ENCODE assay signal across 2 cellular contexts in genomic region chr12:107528731-107529365, GRCh38.
TF ChIP-seq lines count a peak whose summit lies in the region.

No MANE protein-coding gene starts in this region.

TF ChIP-seq in HEK293, 187 proteins besides CTCF, POLR2A, EP300 and RAD21 (continued from another document and continues in another):
- no peak for TF ChIP-seq ZNF610 (tag by site-specific recombination; IDR thresholded peaks at IDR 0.05; ENCODE audit: borderline replicate concordance)
- TF ChIP-seq ZNF785 (tag by site-specific recombination; IDR thresholded peaks at IDR 0.05): 0 out of 2 replicates have a peak, but pooled peaks have one; percentile 22
- TF ChIP-seq PRDM1 (tag by site-specific recombination; IDR thresholded peaks at IDR 0.05): no peak
- no peak for TF ChIP-seq ZNF629 (tag by site-specific recombination; IDR thresholded peaks at IDR 0.05)
- TF ChIP-seq, protein P1, sequence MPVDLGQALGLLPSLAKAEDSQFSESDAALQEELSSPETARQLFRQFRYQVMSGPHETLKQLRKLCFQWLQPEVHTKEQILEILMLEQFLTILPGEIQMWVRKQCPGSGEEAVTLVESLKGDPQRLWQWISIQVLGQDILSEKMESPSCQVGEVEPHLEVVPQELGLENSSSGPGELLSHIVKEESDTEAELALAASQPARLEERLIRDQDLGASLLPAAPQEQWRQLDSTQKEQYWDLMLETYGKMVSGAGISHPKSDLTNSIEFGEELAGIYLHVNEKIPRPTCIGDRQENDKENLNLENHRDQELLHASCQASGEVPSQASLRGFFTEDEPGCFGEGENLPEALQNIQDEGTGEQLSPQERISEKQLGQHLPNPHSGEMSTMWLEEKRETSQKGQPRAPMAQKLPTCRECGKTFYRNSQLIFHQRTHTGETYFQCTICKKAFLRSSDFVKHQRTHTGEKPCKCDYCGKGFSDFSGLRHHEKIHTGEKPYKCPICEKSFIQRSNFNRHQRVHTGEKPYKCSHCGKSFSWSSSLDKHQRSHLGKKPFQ (tag by site-specific recombination; IDR thresholded peaks at IDR 0.05): no peak
- TF ChIP-seq, protein P2, sequence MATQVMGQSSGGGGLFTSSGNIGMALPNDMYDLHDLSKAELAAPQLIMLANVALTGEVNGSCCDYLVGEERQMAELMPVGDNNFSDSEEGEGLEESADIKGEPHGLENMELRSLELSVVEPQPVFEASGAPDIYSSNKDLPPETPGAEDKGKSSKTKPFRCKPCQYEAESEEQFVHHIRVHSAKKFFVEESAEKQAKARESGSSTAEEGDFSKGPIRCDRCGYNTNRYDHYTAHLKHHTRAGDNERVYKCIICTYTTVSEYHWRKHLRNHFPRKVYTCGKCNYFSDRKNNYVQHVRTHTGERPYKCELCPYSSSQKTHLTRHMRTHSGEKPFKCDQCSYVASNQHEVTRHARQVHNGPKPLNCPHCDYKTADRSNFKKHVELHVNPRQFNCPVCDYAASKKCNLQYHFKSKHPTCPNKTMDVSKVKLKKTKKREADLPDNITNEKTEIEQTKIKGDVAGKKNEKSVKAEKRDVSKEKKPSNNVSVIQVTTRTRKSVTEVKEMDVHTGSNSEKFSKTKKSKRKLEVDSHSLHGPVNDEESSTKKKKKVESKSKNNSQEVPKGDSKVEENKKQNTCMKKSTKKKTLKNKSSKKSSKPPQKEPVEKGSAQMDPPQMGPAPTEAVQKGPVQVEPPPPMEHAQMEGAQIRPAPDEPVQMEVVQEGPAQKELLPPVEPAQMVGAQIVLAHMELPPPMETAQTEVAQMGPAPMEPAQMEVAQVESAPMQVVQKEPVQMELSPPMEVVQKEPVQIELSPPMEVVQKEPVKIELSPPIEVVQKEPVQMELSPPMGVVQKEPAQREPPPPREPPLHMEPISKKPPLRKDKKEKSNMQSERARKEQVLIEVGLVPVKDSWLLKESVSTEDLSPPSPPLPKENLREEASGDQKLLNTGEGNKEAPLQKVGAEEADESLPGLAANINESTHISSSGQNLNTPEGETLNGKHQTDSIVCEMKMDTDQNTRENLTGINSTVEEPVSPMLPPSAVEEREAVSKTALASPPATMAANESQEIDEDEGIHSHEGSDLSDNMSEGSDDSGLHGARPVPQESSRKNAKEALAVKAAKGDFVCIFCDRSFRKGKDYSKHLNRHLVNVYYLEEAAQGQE (tag by site-specific recombination; IDR thresholded peaks at IDR 0.05): no peak
- TF ChIP-seq ZNF266 (tag by site-specific recombination; IDR thresholded peaks at IDR 0.05; ENCODE audit: low read depth): no peak
- no peak for TF ChIP-seq PRDM10 (tag by site-specific recombination; IDR thresholded peaks at IDR 0.05)
- TF ChIP-seq ZBTB8A (tag by site-specific recombination; IDR thresholded peaks at IDR 0.05): no peak
- no peak for TF ChIP-seq ZNF221 (tag by site-specific recombination; IDR thresholded peaks at IDR 0.05; ENCODE audit: borderline replicate concordance)
- TF ChIP-seq KLF1 (tag by site-specific recombination; IDR thresholded peaks at IDR 0.05): no peak
- TF ChIP-seq, protein P3, sequence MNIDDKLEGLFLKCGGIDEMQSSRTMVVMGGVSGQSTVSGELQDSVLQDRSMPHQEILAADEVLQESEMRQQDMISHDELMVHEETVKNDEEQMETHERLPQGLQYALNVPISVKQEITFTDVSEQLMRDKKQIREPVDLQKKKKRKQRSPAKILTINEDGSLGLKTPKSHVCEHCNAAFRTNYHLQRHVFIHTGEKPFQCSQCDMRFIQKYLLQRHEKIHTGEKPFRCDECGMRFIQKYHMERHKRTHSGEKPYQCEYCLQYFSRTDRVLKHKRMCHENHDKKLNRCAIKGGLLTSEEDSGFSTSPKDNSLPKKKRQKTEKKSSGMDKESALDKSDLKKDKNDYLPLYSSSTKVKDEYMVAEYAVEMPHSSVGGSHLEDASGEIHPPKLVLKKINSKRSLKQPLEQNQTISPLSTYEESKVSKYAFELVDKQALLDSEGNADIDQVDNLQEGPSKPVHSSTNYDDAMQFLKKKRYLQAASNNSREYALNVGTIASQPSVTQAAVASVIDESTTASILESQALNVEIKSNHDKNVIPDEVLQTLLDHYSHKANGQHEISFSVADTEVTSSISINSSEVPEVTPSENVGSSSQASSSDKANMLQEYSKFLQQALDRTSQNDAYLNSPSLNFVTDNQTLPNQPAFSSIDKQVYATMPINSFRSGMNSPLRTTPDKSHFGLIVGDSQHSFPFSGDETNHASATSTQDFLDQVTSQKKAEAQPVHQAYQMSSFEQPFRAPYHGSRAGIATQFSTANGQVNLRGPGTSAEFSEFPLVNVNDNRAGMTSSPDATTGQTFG (tag by site-specific recombination; IDR thresholded peaks at IDR 0.05; ENCODE audit: borderline replicate concordance): no peak
- TF ChIP-seq OSR2 (tag by site-specific recombination; IDR thresholded peaks at IDR 0.05): no peak

TF ChIP-seq in K562, 482 proteins besides CTCF, POLR2A, EP300 and RAD21 (continued from another document):
- TF ChIP-seq ZNF311 (CRISPR knock-in tag; IDR thresholded peaks at IDR 0.05): no peak
- TF ChIP-seq ZNF324 (CRISPR knock-in tag; IDR thresholded peaks at IDR 0.05): no peak
- peak; percentile 60; the same call in 1 of the 2 replicates for TF ChIP-seq CTBP1 (IDR thresholded peaks at IDR 0.05; ENCODE audit: borderline replicate concordance)
- no peak for TF ChIP-seq CAMTA2 (CRISPR knock-in tag; conservative IDR thresholded peaks at IDR 0.05)
- TF ChIP-seq POLR2G (IDR thresholded peaks at IDR 0.05; ENCODE audit: low read depth, low read length): no peak
- no peak for TF ChIP-seq ZNF224 (CRISPR knock-in tag; IDR thresholded peaks at IDR 0.05)
- TF ChIP-seq EGR1 (conservative IDR thresholded peaks at IDR 0.05): no peak
- TF ChIP-seq TCF7L2 (IDR thresholded peaks at IDR 0.05; ENCODE audit: low read depth, low read length): no peak
- no peak for TF ChIP-seq EWSR1 (IDR thresholded peaks at IDR 0.05; ENCODE audit: borderline replicate concordance, low read depth, partially characterized antibody)
- TF ChIP-seq ZNF766 (CRISPR knock-in tag; conservative IDR thresholded peaks at IDR 0.05): no peak
- no peak for TF ChIP-seq ELK1 (CRISPR knock-in tag; IDR thresholded peaks at IDR 0.05)
- TF ChIP-seq E2F1 (CRISPR knock-in tag; IDR thresholded peaks at IDR 0.05): no peak
- no peak for TF ChIP-seq KAT8 (IDR thresholded peaks at IDR 0.05; ENCODE audit: low read depth)
- TF ChIP-seq EHMT2 (IDR thresholded peaks at IDR 0.05): 0 out of 2 replicates have a peak, but pooled peaks have one; percentile 24
- TF ChIP-seq KDM1A (IDR thresholded peaks at IDR 0.05): peak; percentile 59 to 72
- no peak for TF ChIP-seq CREBBP (IDR thresholded peaks at IDR 0.05; ENCODE audit: low read depth, low read length)
- TF ChIP-seq, protein P4, sequence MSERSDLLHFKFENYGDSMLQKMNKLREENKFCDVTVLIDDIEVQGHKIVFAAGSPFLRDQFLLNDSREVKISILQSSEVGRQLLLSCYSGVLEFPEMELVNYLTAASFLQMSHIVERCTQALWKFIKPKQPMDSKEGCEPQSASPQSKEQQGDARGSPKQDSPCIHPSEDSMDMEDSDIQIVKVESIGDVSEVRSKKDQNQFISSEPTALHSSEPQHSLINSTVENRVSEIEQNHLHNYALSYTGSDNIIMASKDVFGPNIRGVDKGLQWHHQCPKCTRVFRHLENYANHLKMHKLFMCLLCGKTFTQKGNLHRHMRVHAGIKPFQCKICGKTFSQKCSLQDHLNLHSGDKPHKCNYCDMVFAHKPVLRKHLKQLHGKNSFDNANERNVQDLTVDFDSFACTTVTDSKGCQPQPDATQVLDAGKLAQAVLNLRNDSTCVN (CRISPR knock-in tag; IDR thresholded peaks at IDR 0.05): 0 out of 2 replicates have a peak, but pooled peaks have one; percentile 3
- no peak for TF ChIP-seq TRIM24 (IDR thresholded peaks at IDR 0.05)
- TF ChIP-seq ATF1 (CRISPR knock-in tag; IDR thresholded peaks at IDR 0.05): no peak
- TF ChIP-seq ATF1 (tag; IDR thresholded peaks at IDR 0.05): peak; percentile 33; the same call in 1 of the 2 replicates
- no peak for TF ChIP-seq TAL1 (IDR thresholded peaks at IDR 0.05)
- no peak for TF ChIP-seq KHSRP (IDR thresholded peaks at IDR 0.05)
TF ChIP-seq in K562: peak in this region for 6.
